ENCODE assay signal across 7 cellular contexts in genomic region chr3:17558565-17558964, GRCh38.
"Had no signal": no experiment of that assay in that cellular context is flagged by ENCODE, and none has a peak within 500 bp of the region (broad histone marks: within the 10 kb centered on the region; RNA-seq: fewer than 3 reads in every experiment).

No MANE protein-coding gene starts in this region.

- FAIRE-seq: HepG2, HTR-8/SVneo had no signal

- DNase-seq: IMR-90, KBM-7, KG1 had no signal

- ATAC-seq: HepG2 had no signal

- H3K4me2 ChIP-seq: KMS-11 had no signal

- H3K9ac ChIP-seq: KMS-11 had no signal

- H3K27ac ChIP-seq: HL-60, KMS-11 had no signal
